ENCODE assay signal across 1 cellular context in the genomic region with DNA sequence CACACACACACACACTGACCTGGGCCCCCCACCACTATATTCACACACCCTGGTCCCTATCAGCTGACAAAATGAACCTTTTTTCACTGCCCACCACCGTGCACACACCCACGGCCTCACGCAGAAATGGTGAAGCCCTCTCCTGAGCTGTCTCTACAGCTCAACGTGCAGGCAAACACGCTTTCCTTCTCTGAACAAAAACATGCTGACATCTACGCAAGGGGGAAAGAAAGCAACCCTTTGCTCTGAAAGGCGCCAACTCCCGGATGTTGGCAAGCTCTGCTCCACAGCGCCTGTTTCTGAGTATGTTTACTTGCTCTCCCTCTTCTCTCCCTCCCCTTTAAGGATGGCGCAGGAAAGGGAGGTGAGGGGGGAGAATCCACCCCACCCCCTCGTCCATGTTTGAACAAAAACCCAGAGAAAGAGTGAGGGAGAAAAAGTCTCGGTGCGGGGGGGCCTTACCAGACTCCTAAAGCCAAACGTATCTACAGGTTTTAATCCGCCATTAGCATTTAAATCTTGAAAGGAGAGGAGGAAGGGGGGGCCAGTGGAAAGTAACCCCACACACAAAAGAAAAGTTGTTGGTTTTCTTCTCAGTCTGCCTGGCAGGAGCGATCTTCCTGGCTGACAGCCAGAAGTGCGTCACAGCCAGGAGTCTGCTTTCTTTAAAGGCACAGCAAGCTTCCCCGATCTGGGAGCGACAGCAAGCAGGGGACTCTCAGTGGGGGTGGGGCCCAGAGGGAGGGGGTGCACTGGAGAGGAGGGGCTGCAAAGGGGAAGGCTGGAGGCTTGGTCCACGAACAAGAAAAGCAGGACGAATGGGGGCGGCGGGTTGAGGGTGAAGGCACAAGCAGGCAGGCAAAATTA.
TF ChIP-seq lines count a peak whose summit lies in the region.

No MANE protein-coding gene starts in this region.

TF ChIP-seq in HepG2, 621 proteins besides CTCF, POLR2A, EP300 and RAD21 (continued from another document):
- TF ChIP-seq RXRB (CRISPR knock-in tag; IDR thresholded peaks at IDR 0.05; ENCODE audit: borderline replicate concordance) (peak; percentile 63; the same call in 1 of the 2 replicates), FOXK1 (CRISPR knock-in tag; IDR thresholded peaks at IDR 0.05; ENCODE audit: borderline replicate concordance, low read depth) (peak; percentile 43; the same call in 1 of the 2 replicates), CEBPB (IDR thresholded peaks at IDR 0.05; ENCODE audit: borderline replicate concordance, low read depth, low read length) (no peak), ZNF530 (CRISPR knock-in tag; IDR thresholded peaks at IDR 0.05; ENCODE audit: low read depth) (no peak), SIX4 (CRISPR knock-in tag; IDR thresholded peaks at IDR 0.05) (0 out of 2 replicates have a peak, but pooled peaks have one; percentile 13), SRSF4 (IDR thresholded peaks at IDR 0.05; ENCODE audit: low read depth, low read length, poor library complexity, severe bottlenecking) (no peak), SPEN (CRISPR knock-in tag; IDR thresholded peaks at IDR 0.05; ENCODE audit: low read depth) (peak; percentile 22; the same call in 1 of the 2 replicates), ZNF253 (CRISPR knock-in tag; IDR thresholded peaks at IDR 0.05; ENCODE audit: borderline replicate concordance) (no peak), ZNF274 (CRISPR knock-in tag; IDR thresholded peaks at IDR 0.05) (no peak), KLF12 (CRISPR knock-in tag; IDR thresholded peaks at IDR 0.05; ENCODE audit: borderline replicate concordance) (no peak), YY1 (IDR thresholded peaks at IDR 0.05; ENCODE audit: insufficient read depth, insufficient replicate concordance, low read depth, low read length) (no peak), SMAD3 (CRISPR knock-in tag; IDR thresholded peaks at IDR 0.05) (0 out of 2 replicates have a peak, but pooled peaks have one; percentile 44), ARNTL (CRISPR knock-in tag; IDR thresholded peaks at IDR 0.05) (peak; percentile 55), NFYC (CRISPR knock-in tag; IDR thresholded peaks at IDR 0.05) (no peak; the same call in 1 of the 2 replicates), SMC3 (IDR thresholded peaks at IDR 0.05; ENCODE audit: low read length) (no peak), ATF7-NPFF (CRISPR knock-in tag; IDR thresholded peaks at IDR 0.05; ENCODE audit: low read depth) (no peak), ZSCAN21 (CRISPR knock-in tag; IDR thresholded peaks at IDR 0.05; ENCODE audit: borderline replicate concordance) (no peak), ZNF282 (IDR thresholded peaks at IDR 0.05; ENCODE audit: partially characterized antibody) (no peak), SETDB1 (CRISPR knock-in tag; IDR thresholded peaks at IDR 0.05; ENCODE audit: borderline replicate concordance) (no peak), LCORL (IDR thresholded peaks at IDR 0.05) (no peak), LCORL (CRISPR knock-in tag; IDR thresholded peaks at IDR 0.05) (no peak; the same call in 1 of the 2 replicates), ZBTB20 (CRISPR knock-in tag; IDR thresholded peaks at IDR 0.05; ENCODE audit: borderline replicate concordance, low read depth) (0 out of 2 replicates have a peak, but pooled peaks have one; percentile 39), THAP11 (CRISPR knock-in tag; IDR thresholded peaks at IDR 0.05) (peak; percentile 59; the same call in 1 of the 2 replicates)
TF ChIP-seq in HepG2: peak in this region for 118.
